ENCODE assay signal across 8 cellular contexts in the genomic region with DNA sequence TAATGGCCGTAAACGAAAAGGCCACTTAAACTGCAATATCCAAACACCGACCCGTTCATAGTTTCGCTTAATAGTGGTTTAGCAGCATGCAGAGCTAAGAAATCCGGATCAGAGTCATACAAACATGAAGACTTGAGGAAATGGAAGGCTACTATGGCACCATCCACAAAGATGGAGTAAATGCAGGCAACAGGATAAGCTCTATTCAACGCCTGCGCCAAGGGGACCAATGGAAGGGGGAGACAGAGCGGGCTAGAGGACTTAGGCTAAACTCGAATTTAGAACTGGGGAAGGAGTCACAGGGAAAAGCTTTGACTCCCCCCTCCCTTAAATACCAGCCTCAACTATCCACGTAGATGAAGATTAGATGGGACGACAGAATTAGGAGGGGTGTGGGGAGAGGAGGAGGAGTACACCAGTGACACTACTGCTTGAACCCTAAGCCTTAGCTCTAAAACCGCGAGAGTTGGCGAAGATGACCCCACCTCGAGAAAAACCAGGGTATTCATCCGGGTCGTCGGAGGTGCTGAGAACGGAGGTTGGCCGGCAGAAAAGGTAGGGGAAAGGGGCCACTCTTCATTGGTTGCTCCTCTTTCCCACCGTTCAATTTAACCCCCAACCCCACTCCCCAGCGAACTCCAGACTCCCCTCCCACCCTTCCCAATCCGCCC. TPM values are rescaled to one million over a fixed set of nuclear protein-coding genes. Genes with fewer than 3 reads are reported as not detected.
DNase-seq lines count a peak whose midpoint lies in the region; ATAC-seq and TF ChIP-seq lines count a peak whose summit lies in the region.

No MANE protein-coding gene starts in this region.

- H3K27ac Mint-ChIP-seq in stimulated activated memory B cell treated with anti-CD40 and anti-IgM and Interleukin-4, amounts not matched to agents 10 μg/mL and 1 μg/mL and 100 μg/mL, for 72 hours, result peak overlapping the region; percentile 95

- no peaks in the 10 kb centered on the region for H3K9me3 Mint-ChIP-seq in stimulated activated memory B cell treated with anti-CD40 and anti-IgM and Interleukin-4, amounts not matched to agents 10 μg/mL and 1 μg/mL and 100 μg/mL, for 72 hours

- H3K9me3 ChIP-seq in DND-41 (ENCODE audit: insufficient read depth, low read length, severe bottlenecking) (no peaks in the 10 kb centered on the region), KOPT-K1 (ENCODE audit: insufficient read depth, low read length, poor library complexity, severe bottlenecking) (no peaks in the 10 kb centered on the region)

- H3K27me3 ChIP-seq in DND-41 (ENCODE audit: insufficient read depth, low read length, poor library complexity) (no peaks in the 10 kb centered on the region), brain microvascular endothelial cell (replicated peaks) (no peaks in the 10 kb centered on the region), layer of hippocampus (ENCODE audit: control insufficient read depth, insufficient read depth, low read length) (no peaks in the 10 kb centered on the region)

- peak; percentile 61 for DNase-seq in DND-41
- DNase-seq in SK-MEL-5 (ENCODE audit: low read depth, low spot score), result peak; percentile 70
- peak; percentile 51 for DNase-seq in brain microvascular endothelial cell

- H3K4me1 Mint-ChIP-seq in stimulated activated memory B cell treated with anti-CD40 and anti-IgM and Interleukin-4, amounts not matched to agents 10 μg/mL and 1 μg/mL and 100 μg/mL, for 72 hours, result peaks cover 23% of the 10 kb centered on the region

- H3K36me3 ChIP-seq in DND-41 (ENCODE audit: insufficient read depth, low read length), result peaks cover 40% of the 10 kb centered on the region
- peaks cover 45% of the 10 kb centered on the region for H3K36me3 ChIP-seq in KOPT-K1 (ENCODE audit: insufficient read depth, low read length)
- H3K36me3 ChIP-seq in brain microvascular endothelial cell (replicated peaks), result peaks cover 2% of the 10 kb centered on the region

- no peak for TF ChIP-seq CTCF in DND-41 (IDR thresholded peaks at IDR 0.05; ENCODE audit: borderline replicate concordance, extremely low read depth, low read length, poor library complexity, severe bottlenecking)
- no peak for TF ChIP-seq CTCF in brain microvascular endothelial cell (IDR thresholded peaks at IDR 0.05; ENCODE audit: low read depth, low read length, missing control alignments)

- H3K4me2 ChIP-seq in DND-41 (ENCODE audit: insufficient read depth, low read length), result peak overlapping the region; percentile 73

- peak overlapping the region; percentile 95 for H3K9ac ChIP-seq in DND-41 (ENCODE audit: low read depth, low read length)

- peaks cover 21% of the 10 kb centered on the region for H3K36me3 Mint-ChIP-seq in stimulated activated memory B cell treated with anti-CD40 and anti-IgM and Interleukin-4, amounts not matched to agents 10 μg/mL and 1 μg/mL and 100 μg/mL, for 72 hours

- peaks cover 24% of the 10 kb centered on the region for H3K4me1 ChIP-seq in DND-41 (ENCODE audit: insufficient read depth, low read length)

- H3K4me3 ChIP-seq in DND-41 (ENCODE audit: low read depth in 1 of 2, low read length in 2 of 2) (peak overlapping the region; percentile 56 to 89; a peak in 3 of 4 replicates), brain microvascular endothelial cell (ENCODE audit: low read depth, low read length) (peak overlapping the region; percentile 84)

- in situ Hi-C loops in SK-MEL-5 (cut with HindIII; ENCODE audit: low pct_unique_long_range_greater_than_20kb, low sequenced_read_pairs), result no loop called here
- in situ Hi-C loops in brain microvascular endothelial cell (cut with HindIII; ENCODE audit: low pct_ligation_motif_present, low sequenced_read_pairs), result no loop called here

- no peak for ATAC-seq in DND-41 (ENCODE audit: insufficient read depth, low read depth)
- ATAC-seq in stimulated activated memory B cell treated with anti-CD40 and anti-IgM and Interleukin-4, amounts not matched to agents 10 μg/mL and 1 μg/mL and 100 μg/mL, for 72 hours, result no peak
- no peak for ATAC-seq in HG03159 (IDR thresholded peaks at IDR 0.05; ENCODE audit: unreplicated experiment)
- no peak for ATAC-seq in HG02973 (IDR thresholded peaks at IDR 0.05; ENCODE audit: unreplicated experiment)

- H2AFZ ChIP-seq in DND-41 (ENCODE audit: low read depth, low read length), result peak overlapping the region; percentile 68

- peaks cover 30% of the 10 kb centered on the region for H4K20me1 ChIP-seq in DND-41 (ENCODE audit: insufficient read depth, low read length)

- peaks cover 76% of the 10 kb centered on the region for H3K79me2 ChIP-seq in DND-41 (ENCODE audit: insufficient read depth, low read length)

- H3K27me3 Mint-ChIP-seq in stimulated activated memory B cell treated with anti-CD40 and anti-IgM and Interleukin-4, amounts not matched to agents 10 μg/mL and 1 μg/mL and 100 μg/mL, for 72 hours, result no peaks in the 10 kb centered on the region

- H3K4me3 Mint-ChIP-seq in stimulated activated memory B cell treated with anti-CD40 and anti-IgM and Interleukin-4, amounts not matched to agents 10 μg/mL and 1 μg/mL and 100 μg/mL, for 72 hours, result peak overlapping the region; percentile 99

- H3K27ac ChIP-seq in DND-41 (ENCODE audit: low read length), result peak overlapping the region; percentile 97
- peak overlapping the region; percentile 91 for H3K27ac ChIP-seq in KOPT-K1 (ENCODE audit: low read depth, low read length, poor library complexity, severe bottlenecking)
- peak overlapping the region; percentile 96 for H3K27ac ChIP-seq in brain microvascular endothelial cell
- H3K27ac ChIP-seq in layer of hippocampus (ENCODE audit: low read depth, low read length), result peak overlapping the region; percentile 88

RNA-seq across cellular contexts. Expression of a gene that starts 3.5 kb away (rescaled TPM):
- 46.1 and 60.9 TPM in 2 replicates for total RNA-seq in SK-MEL-5 (2014; rRNA removed; shearing (Covaris generic))
- polyA plus RNA-seq in SK-MEL-5 (2015; cell fraction: cytosol; rRNA removed), result 67.5 and 95.3 TPM in 2 replicates
- polyA plus RNA-seq in SK-MEL-5 (2015; cell fraction: nucleus; rRNA removed), result 153 and 163 TPM in 2 replicates
